Comparison of ENCODE assay signal across 1 cellular context in the genomic region with DNA sequence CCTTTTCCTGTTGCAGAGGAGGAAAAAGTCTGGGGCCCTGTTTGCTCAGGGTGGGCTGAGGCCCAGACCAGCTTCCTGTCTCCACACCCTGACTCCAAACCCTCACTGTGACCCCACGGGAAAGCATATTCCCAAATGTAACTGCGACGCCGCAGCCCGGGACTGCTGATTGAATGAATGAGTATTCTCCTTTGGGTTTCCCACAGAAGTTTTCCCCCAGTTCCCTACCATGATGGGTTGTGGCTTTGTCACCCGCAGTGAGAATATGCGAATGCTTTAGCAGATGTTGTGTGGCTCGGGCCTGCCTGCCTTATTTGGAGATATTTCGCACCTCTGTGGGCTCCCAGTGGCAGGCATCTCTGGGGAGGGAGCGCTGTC.
TF ChIP-seq lines count a peak whose summit lies in the region.

No MANE protein-coding gene starts in this region.

TF ChIP-seq in GM12878, 131 proteins besides CTCF, POLR2A, EP300 and RAD21:
- TF ChIP-seq, protein P1, sequence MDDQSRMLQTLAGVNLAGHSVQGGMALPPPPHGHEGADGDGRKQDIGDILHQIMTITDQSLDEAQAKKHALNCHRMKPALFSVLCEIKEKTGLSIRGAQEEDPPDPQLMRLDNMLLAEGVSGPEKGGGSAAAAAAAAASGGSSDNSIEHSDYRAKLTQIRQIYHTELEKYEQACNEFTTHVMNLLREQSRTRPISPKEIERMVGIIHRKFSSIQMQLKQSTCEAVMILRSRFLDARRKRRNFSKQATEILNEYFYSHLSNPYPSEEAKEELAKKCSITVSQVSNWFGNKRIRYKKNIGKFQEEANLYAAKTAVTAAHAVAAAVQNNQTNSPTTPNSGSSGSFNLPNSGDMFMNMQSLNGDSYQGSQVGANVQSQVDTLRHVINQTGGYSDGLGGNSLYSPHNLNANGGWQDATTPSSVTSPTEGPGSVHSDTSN (IDR thresholded peaks at IDR 0.05; ENCODE audit: insufficient replicate concordance, low read depth, low read length): no peak
- TF ChIP-seq SMAD1 (IDR thresholded peaks at IDR 0.05; ENCODE audit: low read depth, partially characterized antibody) (no peak), SMC3 (IDR thresholded peaks at IDR 0.05; ENCODE audit: borderline replicate concordance, low read length) (no peak), NR2F1 (conservative IDR thresholded peaks at IDR 0.05) (no peak), HDGF (IDR thresholded peaks at IDR 0.05) (no peak), FOXM1 (IDR thresholded peaks at IDR 0.05; ENCODE audit: low read depth, low read length) (no peak), WRNIP1 (IDR thresholded peaks at IDR 0.05; ENCODE audit: borderline replicate concordance, low read depth, low read length) (no peak), YBX1 (IDR thresholded peaks at IDR 0.05) (no peak), MYB (IDR thresholded peaks at IDR 0.05; ENCODE audit: borderline replicate concordance, low read depth, low read length) (no peak), CBFB (IDR thresholded peaks at IDR 0.05; ENCODE audit: low read depth) (no peak), RELA (IDR thresholded peaks at IDR 0.05; ENCODE audit: borderline replicate concordance, partially characterized antibody) (no peak), CEBPB (IDR thresholded peaks at IDR 0.05; ENCODE audit: borderline replicate concordance in 1 of 2, low read depth in 2 of 2, low read length in 2 of 2) (no peak)
- TF ChIP-seq, protein P2, sequence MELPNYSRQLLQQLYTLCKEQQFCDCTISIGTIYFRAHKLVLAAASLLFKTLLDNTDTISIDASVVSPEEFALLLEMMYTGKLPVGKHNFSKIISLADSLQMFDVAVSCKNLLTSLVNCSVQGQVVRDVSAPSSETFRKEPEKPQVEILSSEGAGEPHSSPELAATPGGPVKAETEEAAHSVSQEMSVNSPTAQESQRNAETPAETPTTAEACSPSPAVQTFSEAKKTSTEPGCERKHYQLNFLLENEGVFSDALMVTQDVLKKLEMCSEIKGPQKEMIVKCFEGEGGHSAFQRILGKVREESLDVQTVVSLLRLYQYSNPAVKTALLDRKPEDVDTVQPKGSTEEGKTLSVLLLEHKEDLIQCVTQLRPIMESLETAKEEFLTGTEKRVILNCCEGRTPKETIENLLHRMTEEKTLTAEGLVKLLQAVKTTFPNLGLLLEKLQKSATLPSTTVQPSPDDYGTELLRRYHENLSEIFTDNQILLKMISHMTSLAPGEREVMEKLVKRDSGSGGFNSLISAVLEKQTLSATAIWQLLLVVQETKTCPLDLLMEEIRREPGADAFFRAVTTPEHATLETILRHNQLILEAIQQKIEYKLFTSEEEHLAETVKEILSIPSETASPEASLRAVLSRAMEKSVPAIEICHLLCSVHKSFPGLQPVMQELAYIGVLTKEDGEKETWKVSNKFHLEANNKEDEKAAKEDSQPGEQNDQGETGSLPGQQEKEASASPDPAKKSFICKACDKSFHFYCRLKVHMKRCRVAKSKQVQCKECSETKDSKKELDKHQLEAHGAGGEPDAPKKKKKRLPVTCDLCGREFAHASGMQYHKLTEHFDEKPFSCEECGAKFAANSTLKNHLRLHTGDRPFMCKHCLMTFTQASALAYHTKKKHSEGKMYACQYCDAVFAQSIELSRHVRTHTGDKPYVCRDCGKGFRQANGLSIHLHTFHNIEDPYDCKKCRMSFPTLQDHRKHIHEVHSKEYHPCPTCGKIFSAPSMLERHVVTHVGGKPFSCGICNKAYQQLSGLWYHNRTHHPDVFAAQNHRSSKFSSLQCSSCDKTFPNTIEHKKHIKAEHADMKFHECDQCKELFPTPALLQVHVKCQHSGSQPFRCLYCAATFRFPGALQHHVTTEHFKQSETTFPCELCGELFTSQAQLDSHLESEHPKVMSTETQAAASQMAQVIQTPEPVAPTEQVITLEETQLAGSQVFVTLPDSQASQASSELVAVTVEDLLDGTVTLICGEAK (IDR thresholded peaks at IDR 0.05; ENCODE audit: borderline replicate concordance): no peak
- TF ChIP-seq, protein P3, sequence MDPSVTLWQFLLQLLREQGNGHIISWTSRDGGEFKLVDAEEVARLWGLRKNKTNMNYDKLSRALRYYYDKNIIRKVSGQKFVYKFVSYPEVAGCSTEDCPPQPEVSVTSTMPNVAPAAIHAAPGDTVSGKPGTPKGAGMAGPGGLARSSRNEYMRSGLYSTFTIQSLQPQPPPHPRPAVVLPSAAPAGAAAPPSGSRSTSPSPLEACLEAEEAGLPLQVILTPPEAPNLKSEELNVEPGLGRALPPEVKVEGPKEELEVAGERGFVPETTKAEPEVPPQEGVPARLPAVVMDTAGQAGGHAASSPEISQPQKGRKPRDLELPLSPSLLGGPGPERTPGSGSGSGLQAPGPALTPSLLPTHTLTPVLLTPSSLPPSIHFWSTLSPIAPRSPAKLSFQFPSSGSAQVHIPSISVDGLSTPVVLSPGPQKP (IDR thresholded peaks at IDR 0.05; ENCODE audit: low read depth, low read length): no peak
- TF ChIP-seq, protein P4, sequence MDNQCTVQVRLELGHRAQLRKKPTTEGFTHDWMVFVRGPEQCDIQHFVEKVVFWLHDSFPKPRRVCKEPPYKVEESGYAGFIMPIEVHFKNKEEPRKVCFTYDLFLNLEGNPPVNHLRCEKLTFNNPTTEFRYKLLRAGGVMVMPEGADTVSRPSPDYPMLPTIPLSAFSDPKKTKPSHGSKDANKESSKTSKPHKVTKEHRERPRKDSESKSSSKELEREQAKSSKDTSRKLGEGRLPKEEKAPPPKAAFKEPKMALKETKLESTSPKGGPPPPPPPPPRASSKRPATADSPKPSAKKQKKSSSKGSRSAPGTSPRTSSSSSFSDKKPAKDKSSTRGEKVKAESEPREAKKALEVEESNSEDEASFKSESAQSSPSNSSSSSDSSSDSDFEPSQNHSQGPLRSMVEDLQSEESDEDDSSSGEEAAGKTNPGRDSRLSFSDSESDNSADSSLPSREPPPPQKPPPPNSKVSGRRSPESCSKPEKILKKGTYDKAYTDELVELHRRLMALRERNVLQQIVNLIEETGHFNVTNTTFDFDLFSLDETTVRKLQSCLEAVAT (IDR thresholded peaks at IDR 0.05): no peak
